In the genomic region with DNA sequence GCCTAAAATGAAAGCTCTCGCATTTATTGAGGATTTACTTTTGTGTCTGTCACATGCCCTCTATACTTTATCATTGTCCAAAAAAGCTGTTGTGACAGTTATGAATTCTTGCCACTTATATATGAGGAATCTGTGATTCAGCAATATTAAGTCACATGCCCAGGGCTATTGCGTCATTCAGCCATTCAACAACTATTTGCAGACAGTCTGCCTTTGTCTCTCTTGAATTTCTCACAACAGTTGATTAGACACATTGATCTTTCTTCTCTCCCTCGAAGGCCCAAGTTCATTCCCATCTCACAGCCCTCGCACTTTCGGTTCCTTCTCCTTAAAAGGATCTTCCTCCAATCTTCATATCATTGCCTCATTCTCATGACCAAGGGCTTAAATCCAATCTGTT, we compare ENCODE assay signal across 16 cellular contexts.
A peak's percentile ranks its signal among the peaks of the same experiment; 100 is the strongest.
DNase-seq lines count a peak whose midpoint lies in the region; ATAC-seq and TF ChIP-seq lines count a peak whose summit lies in the region.
"Had no signal": no experiment of that assay in that cellular context is flagged by ENCODE, and none has a peak within 500 bp of the region (broad histone marks: within the 10 kb centered on the region; RNA-seq: fewer than 3 reads in every experiment).

No MANE protein-coding gene starts in this region.

- 97% methylated on average over 4 of the region's 5 CpGs for WGBS in mesenchymal stem cell

- no peaks in the 10 kb centered on the region for H3K36me3 ChIP-seq in mesenchymal stem cell (ENCODE audit: control insufficient read depth in 1 of 2, insufficient read depth in 2 of 2, low read depth in 1 of 2, low read length in 2 of 2)
- H3K36me3 ChIP-seq: SJSA1 had no signal

- H2BK120ac ChIP-seq in mesenchymal stem cell (ENCODE audit: low read depth, low read length): no peak overlapping the region

- H3K27me3 ChIP-seq in mesenchymal stem cell (ENCODE audit: control insufficient read depth in 1 of 2, insufficient read depth in 1 of 2, low read length in 2 of 2): no peaks in the 10 kb centered on the region
- H3K27me3 ChIP-seq: SJSA1 had no signal

- H3K23ac ChIP-seq in mesenchymal stem cell (ENCODE audit: low read length in 2 of 2): no peak overlapping the region

- H2BK15ac ChIP-seq in mesenchymal stem cell (ENCODE audit: low read depth, poor library complexity, severe bottlenecking): no peak overlapping the region

- no peak overlapping the region for H3K27ac ChIP-seq in mesenchymal stem cell (ENCODE audit: low read length, poor library complexity, severe bottlenecking)
- H3K27ac ChIP-seq: SJSA1 had no signal

- no peak overlapping the region for H2BK12ac ChIP-seq in mesenchymal stem cell (ENCODE audit: low read length in 2 of 2)

- ATAC-seq in GM18505 (IDR thresholded peaks at IDR 0.05; ENCODE audit: unreplicated experiment): no peak
- no peak for ATAC-seq in HG02852 (IDR thresholded peaks at IDR 0.05; ENCODE audit: unreplicated experiment)
- ATAC-seq: stimulated activated naive B cell treated with anti-CD40 and anti-IgM and Interleukin-4, amounts not matched to agents 10 μg/mL and 1 μg/mL and 100 μg/mL, for 72 hours had no signal

- H4K8ac ChIP-seq in mesenchymal stem cell (ENCODE audit: low read length): no peak overlapping the region

- H3K9me3 ChIP-seq in mesenchymal stem cell (ENCODE audit: control insufficient read depth, low read length): no peaks in the 10 kb centered on the region
- H3K9me3 ChIP-seq: SJSA1 had no signal

- no peak overlapping the region for H3K4me3 ChIP-seq in mesenchymal stem cell (ENCODE audit: insufficient read depth in 1 of 2, low read depth in 1 of 2, low read length in 2 of 2)
- H3K4me3 ChIP-seq: SJSA1 had no signal

- H3K18ac ChIP-seq in mesenchymal stem cell (ENCODE audit: low read depth in 1 of 2, low read length in 2 of 2): no peak overlapping the region

- H3K9ac ChIP-seq in mesenchymal stem cell (ENCODE audit: low read length): no peak overlapping the region

- H2AFZ ChIP-seq in mesenchymal stem cell (ENCODE audit: low read depth, low read length): no peak overlapping the region

- no peak overlapping the region for H2BK5ac ChIP-seq in mesenchymal stem cell (ENCODE audit: low read depth, low read length, poor library complexity, severe bottlenecking)

- DNase-seq in EH (ENCODE audit: low read depth): peak; percentile 39
- peak; percentile 49 to 67 for DNase-seq in NOMO-1 (lab: John Stamatoyannopoulos, UW; ENCODE audit: unreplicated experiment in 2 of 2)
- DNase-seq in dedifferentiated amniotic fluid mesenchymal stem cell (ENCODE audit: extremely low spot score): peak; percentile 23
- peak; percentile 40 for DNase-seq in mesenchymal stem cell
- no peak for DNase-seq in T-helper 1 cell
- DNase-seq in NCI-H2081 treated with DMSO at 0.1 percent for 48 hours (lab: John Stamatoyannopoulos, UW): no peak
- DNase-seq: activated CD4-positive, CD25-positive, alpha-beta regulatory T cell; CD4-positive, CD25-positive, alpha-beta regulatory T cell; effector memory CD4-positive, alpha-beta T cell; NCI-H1092 treated with DMSO at 0.1 percent for 48 hours; NCI-H510A treated with DMSO at 0.1 percent for 48 hours; stimulated activated CD4-positive, alpha-beta T cell treated with anti-CD3 and anti-CD28 coated beads, Interleukin-2, amount 100 ng/mL, for 48 hours; stimulated activated naive B cell treated with anti-CD40 and anti-IgM and Interleukin-4, amounts not matched to agents 10 μg/mL and 1 μg/mL and 100 μg/mL, for 72 hours had no signal

- H3K4me2 ChIP-seq in mesenchymal stem cell (ENCODE audit: low read length, poor library complexity, severe bottlenecking): no peak overlapping the region

- H4K91ac ChIP-seq in mesenchymal stem cell (ENCODE audit: low read length): no peak overlapping the region

- no peak overlapping the region for H2AK5ac ChIP-seq in mesenchymal stem cell (ENCODE audit: low read length, severe bottlenecking)

- no peak overlapping the region for H3K4ac ChIP-seq in mesenchymal stem cell (ENCODE audit: low read depth in 1 of 2, low read length in 2 of 2)

- no peaks in the 10 kb centered on the region for H3K4me1 ChIP-seq in mesenchymal stem cell (ENCODE audit: control insufficient read depth, insufficient read depth, low read depth, low read length)
- H3K4me1 ChIP-seq: SJSA1 had no signal

- H3K14ac ChIP-seq in mesenchymal stem cell (ENCODE audit: low read length in 2 of 2): no peak overlapping the region

- no peaks in the 10 kb centered on the region for H3K79me1 ChIP-seq in mesenchymal stem cell (replicated peaks; ENCODE audit: low read length, poor library complexity, severe bottlenecking)

- TF ChIP-seq POLR2A in GM18505 (IDR thresholded peaks at IDR 0.05; ENCODE audit: borderline replicate concordance, extremely low read depth, insufficient read depth, insufficient read length): no peak

Comparison
In these comparisons a context has a peak if more than half of its experiments do, and no peak if none do; other contexts are left out.
1. DNase-seq: peak in EH (single experiment), NOMO-1 (2 of 2), dedifferentiated amniotic fluid mesenchymal stem cell (single experiment) and mesenchymal stem cell (single experiment); none in T-helper 1 cell (0 of 5) and NCI-H2081 treated with DMSO at 0.1 percent for 48 hours (single experiment).